1 cellular context compared by ENCODE assay signal in the genomic region with DNA sequence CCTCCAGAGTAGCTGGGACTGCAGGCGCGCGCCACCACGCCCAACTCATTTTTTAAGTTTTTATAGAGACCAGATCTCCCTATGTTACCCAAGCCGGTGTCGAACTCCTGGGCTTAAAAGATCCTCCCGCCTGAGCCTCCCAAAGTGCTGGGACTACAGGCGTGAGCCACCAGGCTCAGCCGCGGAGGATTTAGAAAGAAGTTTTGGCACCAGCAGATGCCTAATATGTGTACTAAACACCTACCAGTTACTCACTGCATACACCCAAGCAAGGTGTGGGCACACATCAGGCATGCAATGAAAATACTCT.
TF ChIP-seq lines count a peak whose summit lies in the region.

No MANE protein-coding gene starts in this region.

TF ChIP-seq in H1, 55 proteins besides CTCF, POLR2A, EP300 and RAD21:
- no peak for TF ChIP-seq BCL11A (IDR thresholded peaks at IDR 0.05; ENCODE audit: low read depth in 2 of 2, low read length in 2 of 2)
- no peak for TF ChIP-seq BRCA1 (IDR thresholded peaks at IDR 0.05; ENCODE audit: low read depth, low read length)
- TF ChIP-seq, protein P1, sequence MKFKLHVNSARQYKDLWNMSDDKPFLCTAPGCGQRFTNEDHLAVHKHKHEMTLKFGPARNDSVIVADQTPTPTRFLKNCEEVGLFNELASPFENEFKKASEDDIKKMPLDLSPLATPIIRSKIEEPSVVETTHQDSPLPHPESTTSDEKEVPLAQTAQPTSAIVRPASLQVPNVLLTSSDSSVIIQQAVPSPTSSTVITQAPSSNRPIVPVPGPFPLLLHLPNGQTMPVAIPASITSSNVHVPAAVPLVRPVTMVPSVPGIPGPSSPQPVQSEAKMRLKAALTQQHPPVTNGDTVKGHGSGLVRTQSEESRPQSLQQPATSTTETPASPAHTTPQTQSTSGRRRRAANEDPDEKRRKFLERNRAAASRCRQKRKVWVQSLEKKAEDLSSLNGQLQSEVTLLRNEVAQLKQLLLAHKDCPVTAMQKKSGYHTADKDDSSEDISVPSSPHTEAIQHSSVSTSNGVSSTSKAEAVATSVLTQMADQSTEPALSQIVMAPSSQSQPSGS (IDR thresholded peaks at IDR 0.05; ENCODE audit: low read length): no peak
- TF ChIP-seq YY1 (IDR thresholded peaks at IDR 0.05; ENCODE audit: low read depth, low read length): no peak
- no peak for TF ChIP-seq BACH1 (IDR thresholded peaks at IDR 0.05; ENCODE audit: low read length)
- TF ChIP-seq, protein P2, sequence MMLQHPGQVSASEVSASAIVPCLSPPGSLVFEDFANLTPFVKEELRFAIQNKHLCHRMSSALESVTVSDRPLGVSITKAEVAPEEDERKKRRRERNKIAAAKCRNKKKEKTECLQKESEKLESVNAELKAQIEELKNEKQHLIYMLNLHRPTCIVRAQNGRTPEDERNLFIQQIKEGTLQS (IDR thresholded peaks at IDR 0.05; ENCODE audit: insufficient read depth, low read depth, low read length): no peak
- no peak for TF ChIP-seq RBBP5 (IDR thresholded peaks at IDR 0.05; ENCODE audit: borderline replicate concordance, low read depth, low read length)
- TF ChIP-seq NRF1 (IDR thresholded peaks at IDR 0.05; ENCODE audit: low read depth, low read length): no peak
- no peak for TF ChIP-seq GABPA (IDR thresholded peaks at IDR 0.05; ENCODE audit: borderline replicate concordance, insufficient read depth, low read length)
- TF ChIP-seq POU5F1 (IDR thresholded peaks at IDR 0.05; ENCODE audit: low read depth, low read length): no peak
- TF ChIP-seq SIN3A (conservative IDR thresholded peaks at IDR 0.05 in 1 of 2, IDR thresholded peaks at IDR 0.05 in 1 of 2; ENCODE audit: low read depth in 1 of 2, low read length in 2 of 2): no peak
- TF ChIP-seq KDM5A (IDR thresholded peaks at IDR 0.05; ENCODE audit: low read length): no peak
- TF ChIP-seq ZNF274 (IDR thresholded peaks at IDR 0.05; ENCODE audit: borderline replicate concordance, extremely low read depth, low read length): no peak
- no peak for TF ChIP-seq SIRT6 (IDR thresholded peaks at IDR 0.05; ENCODE audit: low read length)
- no peak for TF ChIP-seq CBX5 (IDR thresholded peaks at IDR 0.05; ENCODE audit: low read depth, low read length)
